Comparison of ENCODE assay signal across 1 cellular context in the genomic region with DNA sequence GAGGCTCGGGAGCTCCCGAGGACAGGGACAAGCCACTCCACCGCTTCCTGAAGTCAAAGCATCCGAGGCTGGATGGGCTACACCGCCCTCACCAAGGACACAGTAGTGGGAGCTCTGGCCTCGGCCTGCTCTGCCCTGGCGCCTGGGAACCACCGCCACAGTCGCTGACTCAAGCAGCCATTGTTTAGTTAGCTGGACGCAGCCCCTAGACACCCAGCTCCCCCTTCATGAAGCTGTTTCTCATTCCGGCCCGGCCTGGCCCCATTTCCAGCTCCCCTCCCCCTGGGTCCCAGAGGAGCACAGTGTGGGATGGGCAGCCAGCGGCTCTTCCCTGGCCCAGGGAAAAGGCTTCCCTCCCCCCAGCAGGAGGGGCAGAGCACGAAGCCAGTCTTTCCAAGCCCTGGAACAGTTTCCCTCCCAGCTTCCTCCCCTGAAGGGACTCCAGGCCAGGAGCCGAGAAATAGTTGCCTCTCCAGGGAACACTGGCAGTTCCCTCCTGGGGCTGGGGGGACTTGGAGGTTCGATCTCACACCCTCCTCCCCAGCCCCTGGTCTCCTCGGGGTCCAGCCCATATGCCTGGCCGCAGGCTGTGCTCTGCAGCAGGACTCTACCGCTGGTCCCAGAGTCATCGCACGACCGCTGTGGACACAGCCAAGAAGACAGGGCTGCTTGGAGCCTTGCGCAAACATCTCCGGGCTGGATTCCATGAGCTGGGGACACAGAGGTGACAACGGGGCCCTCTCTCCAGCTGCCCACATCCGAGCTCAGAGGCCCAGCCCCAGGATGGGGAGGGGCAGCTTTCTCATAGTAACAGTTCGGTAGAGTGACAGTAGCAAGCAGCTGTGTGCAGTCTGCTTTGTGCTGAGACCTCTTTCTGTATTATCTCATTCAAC.
TF ChIP-seq lines count a peak whose summit lies in the region.

No MANE protein-coding gene starts in this region.

TF ChIP-seq in HepG2, 621 proteins besides CTCF, POLR2A, EP300 and RAD21 (continued from another document and continues in another):
- TF ChIP-seq, protein P1, sequence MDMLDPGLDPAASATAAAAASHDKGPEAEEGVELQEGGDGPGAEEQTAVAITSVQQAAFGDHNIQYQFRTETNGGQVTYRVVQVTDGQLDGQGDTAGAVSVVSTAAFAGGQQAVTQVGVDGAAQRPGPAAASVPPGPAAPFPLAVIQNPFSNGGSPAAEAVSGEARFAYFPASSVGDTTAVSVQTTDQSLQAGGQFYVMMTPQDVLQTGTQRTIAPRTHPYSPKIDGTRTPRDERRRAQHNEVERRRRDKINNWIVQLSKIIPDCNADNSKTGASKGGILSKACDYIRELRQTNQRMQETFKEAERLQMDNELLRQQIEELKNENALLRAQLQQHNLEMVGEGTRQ (IDR thresholded peaks at IDR 0.05; ENCODE audit: low read depth, low read length): no peak
- TF ChIP-seq, protein P1 (CRISPR knock-in tag; IDR thresholded peaks at IDR 0.05; ENCODE audit: borderline replicate concordance): no peak
- no peak for TF ChIP-seq MATR3 (CRISPR knock-in tag; IDR thresholded peaks at IDR 0.05)
- TF ChIP-seq ZNF572 (CRISPR knock-in tag; IDR thresholded peaks at IDR 0.05): no peak
- TF ChIP-seq, protein P2, sequence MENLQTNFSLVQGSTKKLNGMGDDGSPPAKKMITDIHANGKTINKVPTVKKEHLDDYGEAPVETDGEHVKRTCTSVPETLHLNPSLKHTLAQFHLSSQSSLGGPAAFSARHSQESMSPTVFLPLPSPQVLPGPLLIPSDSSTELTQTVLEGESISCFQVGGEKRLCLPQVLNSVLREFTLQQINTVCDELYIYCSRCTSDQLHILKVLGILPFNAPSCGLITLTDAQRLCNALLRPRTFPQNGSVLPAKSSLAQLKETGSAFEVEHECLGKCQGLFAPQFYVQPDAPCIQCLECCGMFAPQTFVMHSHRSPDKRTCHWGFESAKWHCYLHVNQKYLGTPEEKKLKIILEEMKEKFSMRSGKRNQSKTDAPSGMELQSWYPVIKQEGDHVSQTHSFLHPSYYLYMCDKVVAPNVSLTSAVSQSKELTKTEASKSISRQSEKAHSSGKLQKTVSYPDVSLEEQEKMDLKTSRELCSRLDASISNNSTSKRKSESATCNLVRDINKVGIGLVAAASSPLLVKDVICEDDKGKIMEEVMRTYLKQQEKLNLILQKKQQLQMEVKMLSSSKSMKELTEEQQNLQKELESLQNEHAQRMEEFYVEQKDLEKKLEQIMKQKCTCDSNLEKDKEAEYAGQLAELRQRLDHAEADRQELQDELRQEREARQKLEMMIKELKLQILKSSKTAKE (CRISPR knock-in tag; IDR thresholded peaks at IDR 0.05; ENCODE audit: borderline replicate concordance): peak; percentile 22; the same call in 1 of the 2 replicates
- TF ChIP-seq, protein P3, sequence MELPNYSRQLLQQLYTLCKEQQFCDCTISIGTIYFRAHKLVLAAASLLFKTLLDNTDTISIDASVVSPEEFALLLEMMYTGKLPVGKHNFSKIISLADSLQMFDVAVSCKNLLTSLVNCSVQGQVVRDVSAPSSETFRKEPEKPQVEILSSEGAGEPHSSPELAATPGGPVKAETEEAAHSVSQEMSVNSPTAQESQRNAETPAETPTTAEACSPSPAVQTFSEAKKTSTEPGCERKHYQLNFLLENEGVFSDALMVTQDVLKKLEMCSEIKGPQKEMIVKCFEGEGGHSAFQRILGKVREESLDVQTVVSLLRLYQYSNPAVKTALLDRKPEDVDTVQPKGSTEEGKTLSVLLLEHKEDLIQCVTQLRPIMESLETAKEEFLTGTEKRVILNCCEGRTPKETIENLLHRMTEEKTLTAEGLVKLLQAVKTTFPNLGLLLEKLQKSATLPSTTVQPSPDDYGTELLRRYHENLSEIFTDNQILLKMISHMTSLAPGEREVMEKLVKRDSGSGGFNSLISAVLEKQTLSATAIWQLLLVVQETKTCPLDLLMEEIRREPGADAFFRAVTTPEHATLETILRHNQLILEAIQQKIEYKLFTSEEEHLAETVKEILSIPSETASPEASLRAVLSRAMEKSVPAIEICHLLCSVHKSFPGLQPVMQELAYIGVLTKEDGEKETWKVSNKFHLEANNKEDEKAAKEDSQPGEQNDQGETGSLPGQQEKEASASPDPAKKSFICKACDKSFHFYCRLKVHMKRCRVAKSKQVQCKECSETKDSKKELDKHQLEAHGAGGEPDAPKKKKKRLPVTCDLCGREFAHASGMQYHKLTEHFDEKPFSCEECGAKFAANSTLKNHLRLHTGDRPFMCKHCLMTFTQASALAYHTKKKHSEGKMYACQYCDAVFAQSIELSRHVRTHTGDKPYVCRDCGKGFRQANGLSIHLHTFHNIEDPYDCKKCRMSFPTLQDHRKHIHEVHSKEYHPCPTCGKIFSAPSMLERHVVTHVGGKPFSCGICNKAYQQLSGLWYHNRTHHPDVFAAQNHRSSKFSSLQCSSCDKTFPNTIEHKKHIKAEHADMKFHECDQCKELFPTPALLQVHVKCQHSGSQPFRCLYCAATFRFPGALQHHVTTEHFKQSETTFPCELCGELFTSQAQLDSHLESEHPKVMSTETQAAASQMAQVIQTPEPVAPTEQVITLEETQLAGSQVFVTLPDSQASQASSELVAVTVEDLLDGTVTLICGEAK (IDR thresholded peaks at IDR 0.05): no peak
- TF ChIP-seq, protein P3 (CRISPR knock-in tag; IDR thresholded peaks at IDR 0.05): peak; percentile 56; the same call in 1 of the 2 replicates
- TF ChIP-seq ZNF589 (CRISPR knock-in tag; conservative IDR thresholded peaks at IDR 0.05): no peak
- TF ChIP-seq, protein P4, sequence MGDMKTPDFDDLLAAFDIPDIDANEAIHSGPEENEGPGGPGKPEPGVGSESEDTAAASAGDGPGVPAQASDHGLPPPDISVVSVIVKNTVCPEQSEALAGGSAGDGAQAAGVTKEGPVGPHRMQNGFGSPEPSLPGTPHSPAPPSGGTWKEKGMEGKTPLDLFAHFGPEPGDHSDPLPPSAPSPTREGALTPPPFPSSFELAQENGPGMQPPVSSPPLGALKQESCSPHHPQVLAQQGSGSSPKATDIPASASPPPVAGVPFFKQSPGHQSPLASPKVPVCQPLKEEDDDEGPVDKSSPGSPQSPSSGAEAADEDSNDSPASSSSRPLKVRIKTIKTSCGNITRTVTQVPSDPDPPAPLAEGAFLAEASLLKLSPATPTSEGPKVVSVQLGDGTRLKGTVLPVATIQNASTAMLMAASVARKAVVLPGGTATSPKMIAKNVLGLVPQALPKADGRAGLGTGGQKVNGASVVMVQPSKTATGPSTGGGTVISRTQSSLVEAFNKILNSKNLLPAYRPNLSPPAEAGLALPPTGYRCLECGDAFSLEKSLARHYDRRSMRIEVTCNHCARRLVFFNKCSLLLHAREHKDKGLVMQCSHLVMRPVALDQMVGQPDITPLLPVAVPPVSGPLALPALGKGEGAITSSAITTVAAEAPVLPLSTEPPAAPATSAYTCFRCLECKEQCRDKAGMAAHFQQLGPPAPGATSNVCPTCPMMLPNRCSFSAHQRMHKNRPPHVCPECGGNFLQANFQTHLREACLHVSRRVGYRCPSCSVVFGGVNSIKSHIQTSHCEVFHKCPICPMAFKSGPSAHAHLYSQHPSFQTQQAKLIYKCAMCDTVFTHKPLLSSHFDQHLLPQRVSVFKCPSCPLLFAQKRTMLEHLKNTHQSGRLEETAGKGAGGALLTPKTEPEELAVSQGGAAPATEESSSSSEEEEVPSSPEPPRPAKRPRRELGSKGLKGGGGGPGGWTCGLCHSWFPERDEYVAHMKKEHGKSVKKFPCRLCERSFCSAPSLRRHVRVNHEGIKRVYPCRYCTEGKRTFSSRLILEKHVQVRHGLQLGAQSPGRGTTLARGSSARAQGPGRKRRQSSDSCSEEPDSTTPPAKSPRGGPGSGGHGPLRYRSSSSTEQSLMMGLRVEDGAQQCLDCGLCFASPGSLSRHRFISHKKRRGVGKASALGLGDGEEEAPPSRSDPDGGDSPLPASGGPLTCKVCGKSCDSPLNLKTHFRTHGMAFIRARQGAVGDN (CRISPR knock-in tag; IDR thresholded peaks at IDR 0.05): peak; percentile 88
- TF ChIP-seq ZSCAN29 (CRISPR knock-in tag; conservative IDR thresholded peaks at IDR 0.05): 0 out of 2 replicates have a peak, but pooled peaks have one; percentile 48
- TF ChIP-seq, protein P5, sequence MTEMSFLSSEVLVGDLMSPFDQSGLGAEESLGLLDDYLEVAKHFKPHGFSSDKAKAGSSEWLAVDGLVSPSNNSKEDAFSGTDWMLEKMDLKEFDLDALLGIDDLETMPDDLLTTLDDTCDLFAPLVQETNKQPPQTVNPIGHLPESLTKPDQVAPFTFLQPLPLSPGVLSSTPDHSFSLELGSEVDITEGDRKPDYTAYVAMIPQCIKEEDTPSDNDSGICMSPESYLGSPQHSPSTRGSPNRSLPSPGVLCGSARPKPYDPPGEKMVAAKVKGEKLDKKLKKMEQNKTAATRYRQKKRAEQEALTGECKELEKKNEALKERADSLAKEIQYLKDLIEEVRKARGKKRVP (CRISPR knock-in tag; IDR thresholded peaks at IDR 0.05): no peak; a peak in 1 of 4 replicates
- no peak for TF ChIP-seq LCORL (IDR thresholded peaks at IDR 0.05)
- TF ChIP-seq LCORL (CRISPR knock-in tag; IDR thresholded peaks at IDR 0.05): peak; percentile 82
- peak; percentile 32; the same call in 1 of the 2 replicates for TF ChIP-seq ZFP41 (CRISPR knock-in tag; IDR thresholded peaks at IDR 0.05; ENCODE audit: borderline replicate concordance)
- no peak for TF ChIP-seq ZNF883 (CRISPR knock-in tag; IDR thresholded peaks at IDR 0.05; ENCODE audit: not compliant biosample characterization)
- TF ChIP-seq, protein P6, sequence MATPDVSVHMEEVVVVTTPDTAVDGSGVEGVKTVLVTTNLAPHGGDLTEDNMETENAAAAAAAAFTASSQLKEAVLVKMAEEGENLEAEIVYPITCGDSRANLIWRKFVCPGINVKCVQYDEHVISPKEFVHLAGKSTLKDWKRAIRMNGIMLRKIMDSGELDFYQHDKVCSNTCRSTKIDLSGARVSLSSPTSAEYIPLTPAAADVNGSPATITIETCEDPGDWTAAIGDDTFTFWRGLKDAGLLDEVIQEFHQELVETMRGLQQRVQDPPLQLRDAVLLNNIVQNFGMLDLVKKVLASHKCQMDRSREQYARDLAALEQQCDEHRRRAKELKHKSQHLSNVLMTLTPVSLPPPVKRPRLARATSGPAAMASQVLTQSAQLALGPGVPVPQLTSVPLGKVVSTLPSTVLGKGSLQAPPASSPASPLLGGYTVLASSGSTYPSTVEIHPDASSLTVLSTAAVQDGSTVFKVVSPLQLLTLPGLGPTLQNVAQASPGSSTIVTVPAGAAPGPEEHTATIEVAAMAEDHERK (CRISPR knock-in tag; IDR thresholded peaks at IDR 0.05; ENCODE audit: low read depth): no peak
- TF ChIP-seq XBP1 (CRISPR knock-in tag; IDR thresholded peaks at IDR 0.05): no peak
- TF ChIP-seq SOX6 (IDR thresholded peaks at IDR 0.05): no peak
- TF ChIP-seq SOX6 (CRISPR knock-in tag; IDR thresholded peaks at IDR 0.05): peak; percentile 75
- no peak for TF ChIP-seq ZNF382 (CRISPR knock-in tag; IDR thresholded peaks at IDR 0.05; ENCODE audit: borderline replicate concordance)
- peak; percentile 57; the same call in 1 of the 2 replicates for TF ChIP-seq KDM5B (CRISPR knock-in tag; IDR thresholded peaks at IDR 0.05; ENCODE audit: borderline replicate concordance)
- no peak; the same call in 1 of the 2 replicates for TF ChIP-seq ZBTB38 (CRISPR knock-in tag; IDR thresholded peaks at IDR 0.05)
- peak; percentile 40; the same call in 1 of the 2 replicates for TF ChIP-seq PITX1 (CRISPR knock-in tag; IDR thresholded peaks at IDR 0.05)
- TF ChIP-seq NAIF1 (CRISPR knock-in tag; IDR thresholded peaks at IDR 0.05; ENCODE audit: borderline replicate concordance): no peak
- TF ChIP-seq, protein P7, sequence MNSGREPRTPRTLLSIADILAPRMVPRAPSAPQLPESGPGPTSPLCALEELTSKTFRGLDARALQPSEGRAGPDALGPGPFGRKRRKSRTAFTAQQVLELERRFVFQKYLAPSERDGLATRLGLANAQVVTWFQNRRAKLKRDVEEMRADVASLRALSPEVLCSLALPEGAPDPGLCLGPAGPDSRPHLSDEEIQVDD (CRISPR knock-in tag; IDR thresholded peaks at IDR 0.05; ENCODE audit: borderline replicate concordance): no peak
- TF ChIP-seq, protein P8, sequence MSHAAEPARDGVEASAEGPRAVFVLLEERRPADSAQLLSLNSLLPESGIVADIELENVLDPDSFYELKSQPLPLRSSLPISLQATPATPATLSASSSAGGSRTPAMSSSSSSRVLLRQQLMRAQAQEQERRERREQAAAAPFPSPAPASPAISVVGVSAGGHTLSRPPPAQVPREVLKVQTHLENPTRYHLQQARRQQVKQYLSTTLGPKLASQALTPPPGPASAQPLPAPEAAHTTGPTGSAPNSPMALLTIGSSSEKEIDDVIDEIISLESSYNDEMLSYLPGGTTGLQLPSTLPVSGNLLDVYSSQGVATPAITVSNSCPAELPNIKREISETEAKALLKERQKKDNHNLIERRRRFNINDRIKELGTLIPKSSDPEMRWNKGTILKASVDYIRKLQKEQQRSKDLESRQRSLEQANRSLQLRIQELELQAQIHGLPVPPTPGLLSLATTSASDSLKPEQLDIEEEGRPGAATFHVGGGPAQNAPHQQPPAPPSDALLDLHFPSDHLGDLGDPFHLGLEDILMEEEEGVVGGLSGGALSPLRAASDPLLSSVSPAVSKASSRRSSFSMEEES (CRISPR knock-in tag; IDR thresholded peaks at IDR 0.05): no peak
- peak; percentile 73 for TF ChIP-seq RXRA (CRISPR knock-in tag; IDR thresholded peaks at IDR 0.05)
- TF ChIP-seq DR1 (CRISPR knock-in tag; IDR thresholded peaks at IDR 0.05): peak; percentile 33; the same call in 1 of the 2 replicates
- TF ChIP-seq ZNF383 (CRISPR knock-in tag; IDR thresholded peaks at IDR 0.05; ENCODE audit: borderline replicate concordance): 0 out of 2 replicates have a peak, but pooled peaks have one; percentile 55
